34 cellular contexts compared by ENCODE assay signal in the genomic region with DNA sequence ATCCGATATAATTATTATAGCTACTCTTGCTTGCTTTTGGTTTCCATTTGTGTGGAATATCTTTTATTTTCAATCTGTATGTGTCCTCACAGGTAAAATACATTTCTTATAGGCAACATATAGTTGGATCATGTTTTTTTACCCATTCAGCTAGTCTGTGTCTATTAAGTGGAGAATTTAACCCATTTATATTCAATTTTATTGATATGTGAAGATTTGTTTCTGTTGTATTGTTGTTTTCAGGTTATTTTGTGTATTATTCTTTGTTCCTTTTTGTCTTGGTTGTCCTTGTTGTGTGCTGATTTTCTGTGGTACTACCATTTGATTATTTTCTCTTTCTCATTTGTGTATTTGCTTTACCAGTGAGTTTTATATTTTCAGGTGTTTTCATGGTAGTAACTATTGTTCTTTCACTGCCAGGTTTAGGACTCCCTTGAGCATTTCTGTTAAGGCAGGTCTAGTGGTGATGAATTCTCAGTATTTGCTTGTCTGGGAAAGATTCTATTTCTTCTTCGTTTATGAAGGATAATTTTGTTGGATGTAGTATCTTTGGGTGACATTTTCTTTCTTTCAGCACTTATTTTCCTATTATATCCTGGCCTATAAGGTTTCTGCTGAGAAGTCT.
"Had no signal": no experiment of that assay in that cellular context is flagged by ENCODE, and none has a peak within 500 bp of the region (broad histone marks: within the 10 kb centered on the region; RNA-seq: fewer than 3 reads in every experiment).

No MANE protein-coding gene starts in this region.

- H3K27ac ChIP-seq: brain microvascular endothelial cell, epithelial cell of prostate, esophagus squamous epithelium, gastroesophageal sphincter, WERI-Rb-1 had no signal

- H3K4me3 ChIP-seq: esophagus squamous epithelium, gastroesophageal sphincter had no signal

- FAIRE-seq: astrocyte, bronchial epithelial cell, endothelial cell of umbilical vein had no signal

- DNase-seq: activated B cell treated with CpG ODN at 0.5 μM for 24 hours; activated CD4-positive, alpha-beta T cell treated with anti-CD3 and anti-CD28 coated beads for 48 hours; activated CD4-positive, alpha-beta T cell treated with anti-CD3 and anti-CD28 coated beads, Interleukin-2, amount 50 U/mL, for 1 hour; activated CD4-positive, alpha-beta T cell treated with anti-CD3 and anti-CD28 coated beads, Interleukin-2, amount 50 U/mL, for 48 hours; activated CD8-positive, alpha-beta memory T cell treated with anti-CD3 and anti-CD28 coated beads for 24 hours; activated CD8-positive, alpha-beta T cell treated with anti-CD3 and anti-CD28 coated beads for 36 hours; activated effector memory CD4-positive, alpha-beta T cell treated with Interleukin-2 at 50 U/mL for 16 hours; activated gamma-delta T cell treated with Interleukin-2 at 50 U/mL for 16 hours; activated naive CD4-positive, alpha-beta T cell treated with anti-CD3 and anti-CD28 coated beads, Interleukin-2, amount 50 U/mL, for 16 hours; activated naive CD4-positive, alpha-beta T cell treated with Interleukin-2 at 50 U/mL for 16 hours; activated T-cell treated with anti-CD3 and anti-CD28 coated beads, Interleukin-2, amount 50 U/mL, for 48 hours; amniotic stem cell; anterior cingulate cortex; brain microvascular endothelial cell; cortex of kidney; dermis blood vessel endothelial cell; effector CD4-positive, alpha-beta T cell; effector memory CD8-positive, alpha-beta T cell; esophagus squamous epithelium; foreskin melanocyte; SW 1271; T-cell; T1000; WERI-Rb-1 had no signal

- ATAC-seq: activated CD4-positive, CD25-positive, alpha-beta regulatory T cell treated with anti-CD3 and anti-CD28 coated beads, Interleukin-2, amount 50 U/mL, for 24 hours; activated CD8-positive, alpha-beta T cell treated with anti-CD3 and anti-CD28 coated beads for 36 hours; effector memory CD8-positive, alpha-beta T cell; gastroesophageal sphincter; T-cell had no signal

- H3K27ac Mint-ChIP-seq: activated B cell treated with CpG ODN at 0.5 μM for 24 hours; activated CD8-positive, alpha-beta T cell treated with anti-CD3 and anti-CD28 coated beads for 36 hours; activated naive CD8-positive, alpha-beta T cell; T-cell; T-helper 1 cell treated with Interleukin-12 subunit alpha and Interleukin-12 subunit beta and Interleukin-4 antibody, amounts not matched to agents 30 μg/mL and 1 μg/mL, for 36 hours; T-helper 2 cell treated with Interferon-gamma antibody and Interleukin-4, amounts not matched to agents 5 μg/mL and 100 μg/mL, for 36 hours had no signal

- H3K36me3 ChIP-seq: brain microvascular endothelial cell had no signal

- H3K27me3 Mint-ChIP-seq: activated B cell treated with CpG ODN at 0.5 μM for 24 hours; activated CD8-positive, alpha-beta T cell treated with anti-CD3 and anti-CD28 coated beads for 36 hours; activated naive CD8-positive, alpha-beta T cell; central memory CD8-positive, alpha-beta T cell; effector memory CD8-positive, alpha-beta T cell; T-cell had no signal

- H3K27me3 ChIP-seq: brain microvascular endothelial cell, esophagus squamous epithelium, gastroesophageal sphincter had no signal

- H3K4me3 Mint-ChIP-seq: activated B cell treated with CpG ODN at 0.5 μM for 24 hours; activated CD8-positive, alpha-beta T cell treated with anti-CD3 and anti-CD28 coated beads for 36 hours; activated naive CD8-positive, alpha-beta T cell; central memory CD8-positive, alpha-beta T cell; effector memory CD8-positive, alpha-beta T cell; T-cell; T-helper 1 cell treated with Interleukin-12 subunit alpha and Interleukin-12 subunit beta and Interleukin-4 antibody, amounts not matched to agents 30 μg/mL and 1 μg/mL, for 36 hours; T-helper 2 cell treated with Interferon-gamma antibody and Interleukin-4, amounts not matched to agents 5 μg/mL and 100 μg/mL, for 36 hours had no signal

- H3K4me1 ChIP-seq: esophagus squamous epithelium, gastroesophageal sphincter had no signal
